In genomic region chr2:175439416-175439815, GRCh38 we compare ENCODE assay signal across 25 cellular contexts.
DNase-seq lines count a peak whose midpoint lies in the region; ATAC-seq and TF ChIP-seq lines count a peak whose summit lies in the region.
"Had no signal": no experiment of that assay in that cellular context is flagged by ENCODE, and none has a peak within 500 bp of the region (broad histone marks: within the 10 kb centered on the region; RNA-seq: fewer than 3 reads in every experiment).

No MANE protein-coding gene starts in this region.

- no peak overlapping the region for H3K27ac Mint-ChIP-seq in osteocyte (ENCODE audit: unreplicated experiment)
- no peak overlapping the region for H3K27ac Mint-ChIP-seq in activated naive CD8-positive, alpha-beta T cell treated with anti-CD3 and anti-CD28 coated beads, Interleukin-2, amount 50 U/mL, for 24 hours
- H3K27ac Mint-ChIP-seq: activated naive CD8-positive, alpha-beta T cell treated with anti-CD3 and anti-CD28 coated beads, Interleukin-2, amount 10 ng/mL, durations not matched to agents 7 days and 5 days; B cell; dendritic cell treated with granulocyte-macrophage colony-stimulating factor and Interleukin-4, amounts not matched to agents 40 ng/mL and 50 ng/mL, for 4 days; T-helper 17 cell had no signal

- H3K27me3 Mint-ChIP-seq in osteocyte (ENCODE audit: unreplicated experiment), result peaks cover 15% of the 10 kb centered on the region
- peaks cover 6% of the 10 kb centered on the region for H3K27me3 Mint-ChIP-seq in activated naive CD8-positive, alpha-beta T cell treated with anti-CD3 and anti-CD28 coated beads, Interleukin-2, amount 50 U/mL, for 24 hours
- H3K27me3 Mint-ChIP-seq: dendritic cell treated with granulocyte-macrophage colony-stimulating factor and Interleukin-4, amounts not matched to agents 40 ng/mL and 50 ng/mL, for 4 days had no signal

- peak; percentile 11 for TF ChIP-seq CTCF in DND-41 (IDR thresholded peaks at IDR 0.05; ENCODE audit: borderline replicate concordance, extremely low read depth, low read length, poor library complexity, severe bottlenecking)
- no peak for TF ChIP-seq CTCF in osteocyte (IDR thresholded peaks at IDR 0.05)

- H3K9me3 ChIP-seq in DND-41 (ENCODE audit: insufficient read depth, low read length, severe bottlenecking), result no peaks in the 10 kb centered on the region
- H3K9me3 ChIP-seq: lower lobe of right lung, SJSA1, transverse colon had no signal

- no peak overlapping the region for H3K4me3 Mint-ChIP-seq in osteocyte (ENCODE audit: unreplicated experiment)
- H3K4me3 Mint-ChIP-seq in activated naive CD8-positive, alpha-beta T cell treated with anti-CD3 and anti-CD28 coated beads, Interleukin-2, amount 50 U/mL, for 24 hours, result no peak overlapping the region
- H3K4me3 Mint-ChIP-seq: activated naive CD8-positive, alpha-beta T cell treated with anti-CD3 and anti-CD28 coated beads, Interleukin-2, amount 10 ng/mL, durations not matched to agents 7 days and 5 days; B cell; dendritic cell treated with granulocyte-macrophage colony-stimulating factor and Interleukin-4, amounts not matched to agents 40 ng/mL and 50 ng/mL, for 4 days; T-helper 17 cell had no signal

- H4K20me1 ChIP-seq in DND-41 (ENCODE audit: insufficient read depth, low read length), result no peaks in the 10 kb centered on the region

- H3K36me3 ChIP-seq in DND-41 (ENCODE audit: insufficient read depth, low read length), result no peaks in the 10 kb centered on the region
- H3K36me3 ChIP-seq: lower lobe of right lung, SJSA1, transverse colon had no signal

- no peaks in the 10 kb centered on the region for H3K4me1 ChIP-seq in DND-41 (ENCODE audit: insufficient read depth, low read length)
- H3K4me1 ChIP-seq: lower lobe of right lung, SJSA1, transverse colon had no signal

- H3K4me1 Mint-ChIP-seq in osteocyte (ENCODE audit: unreplicated experiment), result no peaks in the 10 kb centered on the region
- no peaks in the 10 kb centered on the region for H3K4me1 Mint-ChIP-seq in activated naive CD8-positive, alpha-beta T cell treated with anti-CD3 and anti-CD28 coated beads, Interleukin-2, amount 50 U/mL, for 24 hours
- H3K4me1 Mint-ChIP-seq: activated naive CD8-positive, alpha-beta T cell treated with anti-CD3 and anti-CD28 coated beads, Interleukin-2, amount 10 ng/mL, durations not matched to agents 7 days and 5 days; B cell; T-helper 17 cell had no signal

- no peak overlapping the region for H2AFZ ChIP-seq in DND-41 (ENCODE audit: low read depth, low read length)

- H3K79me2 ChIP-seq in DND-41 (ENCODE audit: insufficient read depth, low read length), result no peaks in the 10 kb centered on the region

- ATAC-seq in DND-41 (ENCODE audit: insufficient read depth, low read depth), result no peak
- no peak for ATAC-seq in activated naive CD8-positive, alpha-beta T cell treated with anti-CD3 and anti-CD28 coated beads, Interleukin-2, amount 50 U/mL, for 24 hours
- ATAC-seq: lower lobe of right lung, T-helper 17 cell had no signal

- H3K9me3 Mint-ChIP-seq in osteocyte (ENCODE audit: unreplicated experiment), result no peaks in the 10 kb centered on the region
- no peaks in the 10 kb centered on the region for H3K9me3 Mint-ChIP-seq in activated naive CD8-positive, alpha-beta T cell treated with anti-CD3 and anti-CD28 coated beads, Interleukin-2, amount 50 U/mL, for 24 hours
- H3K9me3 Mint-ChIP-seq: activated naive CD8-positive, alpha-beta T cell treated with anti-CD3 and anti-CD28 coated beads, Interleukin-2, amount 10 ng/mL, durations not matched to agents 7 days and 5 days; dendritic cell treated with granulocyte-macrophage colony-stimulating factor and Interleukin-4, amounts not matched to agents 40 ng/mL and 50 ng/mL, for 4 days had no signal

- H3K4me2 ChIP-seq in DND-41 (ENCODE audit: insufficient read depth, low read length), result no peak overlapping the region

- no peak overlapping the region for H3K9ac ChIP-seq in DND-41 (ENCODE audit: low read depth, low read length)

- DNase-seq in DMS 273 (lab: John Stamatoyannopoulos, UW; ENCODE audit: unreplicated experiment) (peak; percentile 55), DMS 273 treated with DMSO at 0.1 percent for 48 hours (lab: John Stamatoyannopoulos, UW) (no peak), DND-41 (no peak), NCI-H69 (lab: John Stamatoyannopoulos, UW) (peak; percentile 59), iPS-NIHi7 (ENCODE audit: extremely low spot score) (peak; percentile 41), osteocyte (ENCODE audit: extremely low spot score, unreplicated experiment) (no peak)
- no peak for DNase-seq in stimulated activated CD4-positive, alpha-beta T cell treated with anti-CD3 and anti-CD28 coated beads, Interleukin-4, amount 100 ng/mL, for 4 hours
- DNase-seq in activated naive CD8-positive, alpha-beta T cell treated with anti-CD3 and anti-CD28 coated beads, Interleukin-2, amount 50 U/mL, for 24 hours, result no peak
- DNase-seq: 8988T; activated CD4-positive, alpha-beta T cell treated with anti-CD3 and anti-CD28 coated beads, Interleukin-2, amount 50 U/mL, for 4 hours; activated CD8-positive, alpha-beta memory T cell treated with anti-CD3 and anti-CD28 coated beads, Interleukin-2, amount 50 U/mL, for 48 hours; activated effector memory CD4-positive, alpha-beta T cell treated with anti-CD3 and anti-CD28 coated beads, Interleukin-2, amount 50 U/mL, for 16 hours; activated naive CD8-positive, alpha-beta T cell treated with anti-CD3 and anti-CD28 coated beads, Interleukin-2, amount 10 ng/mL, durations not matched to agents 7 days and 5 days; central memory CD4-positive, alpha-beta T cell; GOT3; lower lobe of right lung; NCI-H1105; NCI-H2029 treated with DMSO at 0.1 percent for 48 hours; stimulated activated CD8-positive, alpha-beta memory T cell treated with anti-CD3 and anti-CD28 coated beads, Interleukin-4, amount 100 ng/mL, for 48 hours; T-helper 17 cell; transverse colon had no signal

- H3K27ac ChIP-seq in DND-41 (ENCODE audit: low read length), result no peak overlapping the region
- H3K27ac ChIP-seq: HL-60, lower lobe of right lung, SJSA1, transverse colon had no signal

- no peaks in the 10 kb centered on the region for H3K36me3 Mint-ChIP-seq in osteocyte (ENCODE audit: unreplicated experiment)
- H3K36me3 Mint-ChIP-seq in activated naive CD8-positive, alpha-beta T cell treated with anti-CD3 and anti-CD28 coated beads, Interleukin-2, amount 50 U/mL, for 24 hours (ENCODE audit: low read depth), result no peaks in the 10 kb centered on the region
- H3K36me3 Mint-ChIP-seq: activated naive CD8-positive, alpha-beta T cell treated with anti-CD3 and anti-CD28 coated beads, Interleukin-2, amount 10 ng/mL, durations not matched to agents 7 days and 5 days had no signal

- H3K4me3 ChIP-seq in DND-41 (ENCODE audit: low read depth in 1 of 2, low read length in 2 of 2), result no peak overlapping the region
- H3K4me3 ChIP-seq: lower lobe of right lung, SJSA1, transverse colon had no signal

- H3K27me3 ChIP-seq in DND-41 (ENCODE audit: insufficient read depth, low read length, poor library complexity), result no peaks in the 10 kb centered on the region
- H3K27me3 ChIP-seq: transverse colon had no signal

Comparison
In these comparisons a context has a peak if more than half of its experiments do, and no peak if none do; other contexts are left out.
1. DNase-seq: peak in DMS 273 (single experiment), NCI-H69 (single experiment) and iPS-NIHi7 (single experiment); none in DMS 273 treated with DMSO at 0.1 percent for 48 hours (single experiment), DND-41 (single experiment), stimulated activated CD4-positive, alpha-beta T cell treated with anti-CD3 and anti-CD28 coated beads, Interleukin-4, amount 100 ng/mL, for 4 hours (0 of 2), osteocyte (single experiment) and activated naive CD8-positive, alpha-beta T cell treated with anti-CD3 and anti-CD28 coated beads, Interleukin-2, amount 50 U/mL, for 24 hours (single experiment).